Comparison of ENCODE assay signal across 8 cellular contexts in genomic region chr5:177022386-177023246, GRCh38. TPM values are rescaled to one million over a fixed set of nuclear protein-coding genes. Genes with fewer than 3 reads are reported as not detected.
DNase-seq lines count a peak whose midpoint lies in the region; ATAC-seq and TF ChIP-seq lines count a peak whose summit lies in the region.

A gene with protein sequence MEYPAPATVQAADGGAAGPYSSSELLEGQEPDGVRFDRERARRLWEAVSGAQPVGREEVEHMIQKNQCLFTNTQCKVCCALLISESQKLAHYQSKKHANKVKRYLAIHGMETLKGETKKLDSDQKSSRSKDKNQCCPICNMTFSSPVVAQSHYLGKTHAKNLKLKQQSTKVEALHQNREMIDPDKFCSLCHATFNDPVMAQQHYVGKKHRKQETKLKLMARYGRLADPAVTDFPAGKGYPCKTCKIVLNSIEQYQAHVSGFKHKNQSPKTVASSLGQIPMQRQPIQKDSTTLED (plus strand): TSS chr5:177022696. CDS start chr5:177022739, 43 bp downstream.

- POLR2A ChIA-PET in BJ (lab: Charles Lee) = no interaction called here

- no peaks in the 10 kb centered on the region for H3K9me3 ChIP-seq in colonic mucosa

- H3K4me1 ChIP-seq in colonic mucosa = peaks cover 7% of the 10 kb centered on the region

- CTCF ChIA-PET in BJ (lab: Yijun Ruan, JAX) = interaction anchor here (0.9 kb wide), 1 partner anchor 14 kb away, joined by 4 read pairs; no protein-coding TSS in a partner anchor

- H3K4me3 ChIP-seq in BJ (ENCODE audit: low read depth, low read length) (peak within 1 kb of the TSS; percentile 87), colonic mucosa (peak within 1 kb of the TSS; percentile 87)

- DNase-seq in BJ (ENCODE audit: low read depth) (no peak), GM19240 (ENCODE audit: insufficient read length, low spot score) (peak; percentile 97), NCI-H526 (lab: John Stamatoyannopoulos, UW) (peak; percentile 79 to 93), colonic mucosa (peak; percentile 91), left colon (peak; percentile 92 to 95)
- DNase-seq in activated CD4-positive, alpha-beta T cell treated with anti-CD3 and anti-CD28 coated beads for 48 hours = peak; percentile 96
- peak; percentile 85 to 87 for DNase-seq in stimulated activated CD4-positive, alpha-beta T cell treated with anti-CD3 and anti-CD28 coated beads, Interleukin-1b, Interleukin-23, amount 100 ng/mL, for 4 hours (ENCODE audit: low read depth in 2 of 2)

- peak within 1 kb of the TSS; percentile 61 for H3K27ac ChIP-seq in colonic mucosa

- intact Hi-C loops in colonic mucosa (cut with DNase I) = no loop called here
- intact Hi-C loops in left colon (cut with DNase I, micrococcal nuclease) = no loop called here

- ATAC-seq in HG03460 (IDR thresholded peaks at IDR 0.05; ENCODE audit: unreplicated experiment) = peak; percentile 86
- ATAC-seq in left colon = peak; percentile 94

- H3K27me3 ChIP-seq in BJ (ENCODE audit: control insufficient read depth, insufficient read depth, low read length) (no peaks in the 10 kb centered on the region), colonic mucosa (no peaks in the 10 kb centered on the region)

- H3K9ac ChIP-seq in colonic mucosa (ENCODE audit: low read depth in 2 of 2, low read length in 2 of 2) = peak within 1 kb of the TSS; percentile 84 to 89

- peak; percentile 46 for TF ChIP-seq CTCF in BJ (IDR thresholded peaks at IDR 0.05; ENCODE audit: insufficient read depth, low read depth, low read length)
- TF ChIP-seq CTCF in colonic mucosa (IDR thresholded peaks at IDR 0.05) = peak; percentile 56

- H3K36me3 ChIP-seq in BJ (ENCODE audit: control insufficient read depth, insufficient read depth, low read length) (no peaks in the 10 kb centered on the region), colonic mucosa (no peaks in the 10 kb centered on the region)

RNA-seq across cellular contexts. Expression of the gene that starts here (rescaled TPM):
- 14.4 and 16.8 TPM in 2 replicates for polyA plus RNA-seq in BJ (2011; rRNA removed)
- 14.6 and 17.3 TPM in 2 replicates for polyA minus RNA-seq in BJ (2011; rRNA and poly(A)+ RNA removed)
- total RNA-seq in colonic mucosa (10 to 100 TPM in 1 of 2 donors, 1 to 10 TPM in 1; 9.1 to 11.2 TPM), left colon (10 to 100 TPM; 10.9 to 12.6 TPM)
